ENCODE assay signal across 8 cellular contexts in genomic region chr1:235999259-235999925, GRCh38.
DNase-seq lines count a peak whose midpoint lies in the region; ATAC-seq and TF ChIP-seq lines count a peak whose summit lies in the region.

No MANE protein-coding gene starts in this region.

- peaks cover 15% of the 10 kb centered on the region for H3K36me3 Mint-ChIP-seq in activated CD8-positive, alpha-beta T cell treated with anti-CD3 and anti-CD28 coated beads, Interleukin-2, amount 10 ng/mL, durations not matched to agents 7 days and 5 days (ENCODE audit: low read depth)

- H3K27me3 ChIP-seq in BJ (ENCODE audit: control insufficient read depth, insufficient read depth, low read length), result no peaks in the 10 kb centered on the region

- no peaks in the 10 kb centered on the region for H3K9me3 Mint-ChIP-seq in activated CD8-positive, alpha-beta T cell treated with anti-CD3 and anti-CD28 coated beads, Interleukin-2, amount 10 ng/mL, durations not matched to agents 7 days and 5 days (ENCODE audit: insufficient read depth)

- H3K27me3 Mint-ChIP-seq in activated CD8-positive, alpha-beta T cell treated with anti-CD3 and anti-CD28 coated beads, Interleukin-2, amount 10 ng/mL, durations not matched to agents 7 days and 5 days (ENCODE audit: low read depth), result no peaks in the 10 kb centered on the region

- CTCF ChIA-PET in BJ (lab: Yijun Ruan, JAX), result interaction anchor here (0.7 to 1.4 kb wide), 3 partner anchors 28 to 157 kb away, joined by 4 to 5 read pairs (median 4); no protein-coding TSS in a partner anchor
- CTCF ChIA-PET in activated CD8-positive, alpha-beta T cell treated with anti-CD3 and anti-CD28 coated beads, Interleukin-2, amount 10 ng/mL, durations not matched to agents 7 days and 5 days (lab: Charles Lee), result interaction anchor here (0.9 to 4.2 kb wide), 4 partner anchors 27 to 157 kb away, joined by 3 to 57 read pairs (median 4); partner anchors contain the start of gene LYST

- peak overlapping the region; percentile 49 for H3K4me3 Mint-ChIP-seq in activated CD8-positive, alpha-beta T cell treated with anti-CD3 and anti-CD28 coated beads, Interleukin-2, amount 10 ng/mL, durations not matched to agents 7 days and 5 days

- no peak for TF ChIP-seq CTCF in BJ (IDR thresholded peaks at IDR 0.05; ENCODE audit: insufficient read depth, low read depth, low read length)
- TF ChIP-seq CTCF in GM20000 (IDR thresholded peaks at IDR 0.05; ENCODE audit: extremely low read depth, missing control alignments), result no peak
- TF ChIP-seq CTCF in fibroblast of mammary gland (conservative IDR thresholded peaks at IDR 0.05; ENCODE audit: control insufficient read depth, insufficient read depth, low read depth, low read length), result no peak

- peaks cover 5% of the 10 kb centered on the region; the same call in 1 of the 2 replicates for H3K36me3 ChIP-seq in BJ (ENCODE audit: control insufficient read depth, insufficient read depth, low read length)

- DNase-seq in BJ (ENCODE audit: low read depth) (peak; percentile 85), GM20000 (ENCODE audit: low spot score) (peak; percentile 72), HK-2 (ENCODE audit: unreplicated experiment) (peak; percentile 40), fibroblast of mammary gland (ENCODE audit: low read depth) (peak; percentile 98), DMS79 (lab: John Stamatoyannopoulos, UW) (no peak), NAMALWA (ENCODE audit: low spot score) (no peak)
- DNase-seq in activated CD8-positive, alpha-beta T cell treated with anti-CD3 and anti-CD28 coated beads, Interleukin-2, amount 10 ng/mL, durations not matched to agents 7 days and 5 days, result peak; percentile 74
- DNase-seq in stimulated activated CD4-positive, alpha-beta T cell treated with anti-CD3 and anti-CD28 coated beads, Interleukin-2, amount 100 ng/mL, for 24 hours, result peak; percentile 62 to 74

- POLR2A ChIA-PET in BJ (lab: Charles Lee), result no interaction called here
- POLR2A ChIA-PET in activated CD8-positive, alpha-beta T cell treated with anti-CD3 and anti-CD28 coated beads, Interleukin-2, amount 10 ng/mL, durations not matched to agents 7 days and 5 days (lab: Charles Lee), result interaction anchor here (0.5 to 2.1 kb wide), 6 partner anchors 27 to 304 kb away, joined by 3 to 20 read pairs (median 6); partner anchors contain the start of gene LYST

- peak; percentile 91 for ATAC-seq in activated CD8-positive, alpha-beta T cell treated with anti-CD3 and anti-CD28 coated beads, Interleukin-2, amount 10 ng/mL, durations not matched to agents 7 days and 5 days

- H3K4me1 Mint-ChIP-seq in activated CD8-positive, alpha-beta T cell treated with anti-CD3 and anti-CD28 coated beads, Interleukin-2, amount 10 ng/mL, durations not matched to agents 7 days and 5 days (ENCODE audit: low read depth), result peaks cover 72% of the 10 kb centered on the region

- peak overlapping the region; percentile 96 for H3K27ac Mint-ChIP-seq in activated CD8-positive, alpha-beta T cell treated with anti-CD3 and anti-CD28 coated beads, Interleukin-2, amount 10 ng/mL, durations not matched to agents 7 days and 5 days

- H3K4me3 ChIP-seq in BJ (ENCODE audit: low read depth, low read length) (no peak overlapping the region), fibroblast of mammary gland (ENCODE audit: control insufficient read depth, low read depth, low read length) (no peak overlapping the region)

Comparison
In these comparisons a context has a peak if more than half of its experiments do, and no peak if none do; other contexts are left out.
1. DNase-seq: peak in BJ (single experiment), GM20000 (single experiment), HK-2 (single experiment), activated CD8-positive, alpha-beta T cell treated with anti-CD3 and anti-CD28 coated beads, Interleukin-2, amount 10 ng/mL, durations not matched to agents 7 days and 5 days (single experiment), fibroblast of mammary gland (single experiment) and stimulated activated CD4-positive, alpha-beta T cell treated with anti-CD3 and anti-CD28 coated beads, Interleukin-2, amount 100 ng/mL, for 24 hours (2 of 2); none in DMS79 (single experiment) and NAMALWA (single experiment).